ENCODE assay signal across 29 cellular contexts in genomic region chr11:120392299-120392698, GRCh38. TPM values are rescaled to one million over a fixed set of nuclear protein-coding genes. Genes with fewer than 3 reads are reported as not detected.
A peak's percentile ranks its signal among the peaks of the same experiment; 100 is the strongest.
DNase-seq lines count a peak whose midpoint lies in the region; ATAC-seq and TF ChIP-seq lines count a peak whose summit lies in the region.
"Had no signal": no experiment of that assay in that cellular context is flagged by ENCODE, and none has a peak within 500 bp of the region (broad histone marks: within the 10 kb centered on the region; RNA-seq: fewer than 3 reads in every experiment).

No MANE protein-coding gene starts in this region.

- no peaks in the 10 kb centered on the region for H3K27me3 ChIP-seq in heart right ventricle
- no peaks in the 10 kb centered on the region for H3K27me3 ChIP-seq in right atrium auricular region
- no peaks in the 10 kb centered on the region for H3K27me3 ChIP-seq in H9 (ENCODE audit: insufficient read depth, low read length)
- H3K27me3 ChIP-seq in gastroesophageal sphincter: no peaks in the 10 kb centered on the region
- H3K27me3 ChIP-seq: esophagus muscularis mucosa, left lung, SJCRH30, suprapubic skin, upper lobe of right lung had no signal

- H3K4me1 Mint-ChIP-seq in nephron (peaks cover 12% of the 10 kb centered on the region), H9 (peaks cover 7 to 12% of the 10 kb centered on the region in 2 experiments)
- H3K4me1 Mint-ChIP-seq: CD14-positive monocyte; central memory CD8-positive, alpha-beta T cell; naive thymus-derived CD8-positive, alpha-beta T cell had no signal

- H3K36me3 Mint-ChIP-seq in nephron (ENCODE audit: low read depth) (peaks cover 37% of the 10 kb centered on the region), H9 (ENCODE audit: insufficient read depth in 1 of 3, low read depth in 3 of 3) (peaks cover 1 to 41% (median 15%) of the 10 kb centered on the region in 3 experiments; a peak in 5 of 7 replicates)
- H3K36me3 Mint-ChIP-seq: CD14-positive monocyte had no signal

- H3K27me3 Mint-ChIP-seq in nephron (ENCODE audit: low read depth) (no peaks in the 10 kb centered on the region), H9 (ENCODE audit: low read depth) (no peaks in the 10 kb centered on the region)

- no peak for TF ChIP-seq EP300 in gastroesophageal sphincter (IDR thresholded peaks at IDR 0.05)

- H3K9me3 Mint-ChIP-seq in nephron: peaks cover 24% of the 10 kb centered on the region
- H3K9me3 Mint-ChIP-seq in H9: peaks cover 14 to 19% of the 10 kb centered on the region in 2 experiments
- H3K9me3 Mint-ChIP-seq: activated T-helper 2 cell treated with anti-CD3 and anti-CD28 coated beads, Interferon-gamma antibody, Interleukin-2, Interleukin-4, amounts not matched to agents 10 μg/mL and 5 μg/mL and 100 μg/mL, durations not matched to agents 14 hours and 24 hours and 36 hours; central memory CD8-positive, alpha-beta T cell had no signal

- H2BK5ac ChIP-seq in H9 (ENCODE audit: insufficient read length, low read length): no peak overlapping the region

- no peak overlapping the region for H2AFZ ChIP-seq in H9 (ENCODE audit: low read length)

- peaks cover 4 to 64% (median 42%) of the 10 kb centered on the region in 9 donors for H3K4me1 ChIP-seq in heart right ventricle
- H3K4me1 ChIP-seq in right atrium auricular region: peaks cover 0 to 47% of the 10 kb centered on the region in 2 donors
- no peaks in the 10 kb centered on the region; the same call in 1 of the 2 replicates for H3K4me1 ChIP-seq in H9 (ENCODE audit: insufficient read depth, low read length)
- peaks cover 0 to 33% (median 5%) of the 10 kb centered on the region in 3 donors for H3K4me1 ChIP-seq in gastroesophageal sphincter
- H3K4me1 ChIP-seq: SJCRH30 had no signal

- no peaks in the 10 kb centered on the region for H3K23me2 ChIP-seq in H9 (ENCODE audit: insufficient read length, low read depth, low read length, poor library complexity, severe bottlenecking)

- no peaks in the 10 kb centered on the region; the same call in 1 of the 2 replicates for H3K79me2 ChIP-seq in H9 (ENCODE audit: insufficient read depth, low read length)

- H3K27ac ChIP-seq in heart right ventricle (peak overlapping the region in 6 of 10 donors; percentile 19 to 69 (median 36)), right atrium auricular region (peak overlapping the region in 1 of 2 donors; percentile 19), H9 (ENCODE audit: insufficient read length, low read depth, low read length) (no peak overlapping the region), gastroesophageal sphincter (peak overlapping the region in 2 of 4 donors; percentile 8 to 50)
- H3K27ac ChIP-seq: SJCRH30, suprapubic skin, upper lobe of right lung had no signal

- H2BK12ac ChIP-seq in H9 (ENCODE audit: insufficient read length, low read depth, low read length): no peak overlapping the region

- no peak overlapping the region for H4K91ac ChIP-seq in H9 (ENCODE audit: insufficient read length, low read depth, low read length)

- H4K8ac ChIP-seq in H9 (replicated peaks; ENCODE audit: insufficient read length, low read depth, low read length): no peak overlapping the region

- no peaks in the 10 kb centered on the region for H4K20me1 ChIP-seq in H9 (ENCODE audit: control insufficient read depth, insufficient read depth, insufficient read length)

- intact Hi-C loops in heart right ventricle (cut with DNase I): loop anchor here in 3 of 10 donors (5.0 kb wide), 1 partner anchor 55 kb away; the partner anchor contains the start of gene ARHGEF12 (in 3 of the 3)

- TF ChIP-seq CTCF in heart right ventricle (IDR thresholded peaks at IDR 0.05) (no peak), right atrium auricular region (IDR thresholded peaks at IDR 0.05) (no peak), nephron (IDR thresholded peaks at IDR 0.05; ENCODE audit: unreplicated experiment in 3 of 3) (no peak), H9 (conservative IDR thresholded peaks at IDR 0.05) (no peak), gastroesophageal sphincter (IDR thresholded peaks at IDR 0.05) (no peak)

- no peak overlapping the region for H2BK120ac ChIP-seq in H9 (ENCODE audit: low read depth, low read length, poor library complexity, severe bottlenecking)

- H3K4me3 ChIP-seq in heart right ventricle: no peak overlapping the region
- H3K4me3 ChIP-seq in right atrium auricular region: no peak overlapping the region
- no peak overlapping the region for H3K4me3 ChIP-seq in gastroesophageal sphincter
- H3K4me3 ChIP-seq: esophagus muscularis mucosa, left lung, SJCRH30, suprapubic skin, upper lobe of right lung had no signal

- no peak overlapping the region for H3K18ac ChIP-seq in H9 (ENCODE audit: insufficient read length, low read depth, low read length)

- peaks cover 0 to 11% (median 0%) of the 10 kb centered on the region in 11 donors for H3K9me3 ChIP-seq in heart right ventricle
- no peaks in the 10 kb centered on the region for H3K9me3 ChIP-seq in right atrium auricular region
- peaks cover 5% of the 10 kb centered on the region for H3K9me3 ChIP-seq in H9 (ENCODE audit: control insufficient read depth, low read depth, low read length)
- no peaks in the 10 kb centered on the region for H3K9me3 ChIP-seq in gastroesophageal sphincter
- H3K9me3 ChIP-seq: esophagus muscularis mucosa, left lung, SJCRH30, suprapubic skin, upper lobe of right lung had no signal

- peak overlapping the region in 2 of 3 experiments; percentile 79 to 92 for H3K27ac Mint-ChIP-seq in nephron
- no peak overlapping the region; a peak in 1 of 7 replicates for H3K27ac Mint-ChIP-seq in H9
- H3K27ac Mint-ChIP-seq: activated naive CD4-positive, alpha-beta T cell treated with anti-CD3 and anti-CD28 coated beads, Interleukin-2, amount 50 U/mL, for 72 hours; activated T-helper 2 cell treated with anti-CD3 and anti-CD28 coated beads, Interferon-gamma antibody, Interleukin-2, Interleukin-4, amounts not matched to agents 10 μg/mL and 5 μg/mL and 100 μg/mL, durations not matched to agents 14 hours and 24 hours and 36 hours; CD14-positive monocyte; dendritic cell treated with granulocyte-macrophage colony-stimulating factor and Interleukin-4, amounts not matched to agents 40 ng/mL and 50 ng/mL, for 4 days; naive thymus-derived CD8-positive, alpha-beta T cell; stimulated activated naive B cell treated with anti-CD40 and anti-IgM and Interleukin-4, amounts not matched to agents 10 μg/mL and 1 μg/mL and 100 μg/mL, for 72 hours had no signal

- H2BK15ac ChIP-seq in H9 (ENCODE audit: low read depth, low read length): no peak overlapping the region

- no peaks in the 10 kb centered on the region for H3K36me3 ChIP-seq in heart right ventricle
- H3K36me3 ChIP-seq in right atrium auricular region: no peaks in the 10 kb centered on the region
- H3K36me3 ChIP-seq in gastroesophageal sphincter: no peaks in the 10 kb centered on the region
- H3K36me3 ChIP-seq: esophagus muscularis mucosa, left lung, SJCRH30, suprapubic skin, upper lobe of right lung had no signal

- H3K4ac ChIP-seq in H9 (ENCODE audit: low read depth, low read length): no peak overlapping the region

- no peak overlapping the region for H3K9ac ChIP-seq in H9 (ENCODE audit: extremely low read depth, insufficient read length, low read length)

- no peak for TF ChIP-seq POLR2A in gastroesophageal sphincter (IDR thresholded peaks at IDR 0.05)

- no peak overlapping the region for H4K5ac ChIP-seq in H9 (ENCODE audit: insufficient read length, low read depth, low read length)

- peak in 3 of 8 donors; percentile 60 to 74 (median 69) for ATAC-seq in heart right ventricle
- ATAC-seq in HG03095 (IDR thresholded peaks at IDR 0.05; ENCODE audit: unreplicated experiment): no peak
- ATAC-seq in HG02938 (IDR thresholded peaks at IDR 0.05; ENCODE audit: unreplicated experiment): no peak
- ATAC-seq in gastroesophageal sphincter: no peak
- ATAC-seq: activated naive CD4-positive, alpha-beta T cell treated with anti-CD3 and anti-CD28 coated beads, Interleukin-2, amount 50 U/mL, for 72 hours; naive thymus-derived CD8-positive, alpha-beta T cell; stimulated activated naive B cell treated with anti-CD40 and anti-IgM and Interleukin-4, amounts not matched to agents 10 μg/mL and 1 μg/mL and 100 μg/mL, for 72 hours; upper lobe of right lung had no signal

- no peak overlapping the region for H2BK20ac ChIP-seq in H9 (ENCODE audit: low read depth, low read length, poor library complexity, severe bottlenecking)

- no peak for DNase-seq in heart right ventricle
- no peak for DNase-seq in right atrium auricular region (ENCODE audit: low spot score)
- DNase-seq in fibroblast of gingiva (ENCODE audit: low read depth): peak; percentile 22
- no peak for DNase-seq in H9
- DNase-seq: activated CD4-positive, alpha-beta T cell treated with anti-CD3 and anti-CD28 coated beads for 4 hours; activated CD8-positive, alpha-beta memory T cell treated with anti-CD3 and anti-CD28 coated beads for 24 hours; activated T-cell treated with anti-CD3 and anti-CD28 coated beads for 4 hours; anterior cingulate cortex; DMS79; GDM1; left lung; naive thymus-derived CD8-positive, alpha-beta T cell; NCI-H146; occipital lobe; SJCRH30; stimulated activated naive B cell treated with anti-CD40 and anti-IgM and Interleukin-4, amounts not matched to agents 10 μg/mL and 1 μg/mL and 100 μg/mL, for 72 hours; T-helper 9 cell; upper lobe of right lung had no signal

- no peak overlapping the region for H2AK5ac ChIP-seq in H9 (ENCODE audit: insufficient read length, low read length)

- H3K14ac ChIP-seq in H9 (ENCODE audit: insufficient read depth, low read length): no peak overlapping the region

- no peaks in the 10 kb centered on the region for H3K79me1 ChIP-seq in H9 (ENCODE audit: insufficient read depth, low read depth, low read length, poor library complexity, severe bottlenecking)

- H3K23ac ChIP-seq in H9 (ENCODE audit: insufficient read length, low read depth, low read length): no peak overlapping the region

- WGBS in heart right ventricle, 2 donors: 37% methylated on average over 6 of the region's 6 CpGs
- no CpG with 5 or more reads among the region's 6 CpGs for WGBS in H9 (ENCODE audit: extremely low coverage, insufficient read length, low lambda C conversion rate)
- WGBS in gastroesophageal sphincter (ENCODE audit: low coverage in 1 of 2), 2 donors: 28 to 42% methylated on average over 5 to 6 of the region's 6 CpGs

- H3K4me3 Mint-ChIP-seq in nephron (no peak overlapping the region), H9 (no peak overlapping the region)
- H3K4me3 Mint-ChIP-seq: central memory CD8-positive, alpha-beta T cell; dendritic cell treated with granulocyte-macrophage colony-stimulating factor and Interleukin-4, amounts not matched to agents 40 ng/mL and 50 ng/mL, for 4 days; naive thymus-derived CD8-positive, alpha-beta T cell; stimulated activated naive B cell treated with anti-CD40 and anti-IgM and Interleukin-4, amounts not matched to agents 10 μg/mL and 1 μg/mL and 100 μg/mL, for 72 hours had no signal

- no peak overlapping the region for H3T11ph ChIP-seq in H9 (ENCODE audit: low read length)

- H3K56ac ChIP-seq in H9 (ENCODE audit: insufficient read length, low read depth, low read length): no peak overlapping the region

- H3K4me2 ChIP-seq in H9 (ENCODE audit: insufficient read depth, insufficient read length, low read length): no peak overlapping the region

RNA-seq across cellular contexts. Expression of gene ARHGEF12, which starts 56.1 kb away (rescaled TPM):
- total RNA-seq in heart right ventricle (100 to 1,000 TPM in 7 of 10 donors, 10 to 100 TPM in 3; 77.7 to 155 (median 115) TPM), right atrium auricular region (10 to 100 TPM; 84.0 to 87.2 TPM), H9 (2021) (27.0 TPM in 2 replicates), gastroesophageal sphincter (100 to 1,000 TPM in 3 of 4 donors, 10 to 100 TPM in 1; 99.7 to 135 (median 112) TPM)
- 10 to 100 TPM; 20.0 to 25.0 TPM for polyA plus RNA-seq in heart right ventricle

Comparison
In these comparisons a context has a peak if more than half of its experiments do, and no peak if none do; other contexts are left out.
1. H3K27ac Mint-ChIP-seq: peak in nephron (2 of 3); none in H9 (0 of 3).